In genomic region chr6:33851959-33852358, GRCh38 we compare ENCODE assay signal across 9 cellular contexts. TPM values are rescaled to one million over a fixed set of nuclear protein-coding genes. Genes with fewer than 3 reads are reported as not detected.
DNase-seq lines count a peak whose midpoint lies in the region; ATAC-seq, FAIRE-seq and TF ChIP-seq lines count a peak whose summit lies in the region.
"Had no signal": no experiment of that assay in that cellular context is flagged by ENCODE, and none has a peak within 500 bp of the region (broad histone marks: within the 10 kb centered on the region; RNA-seq: fewer than 3 reads in every experiment).

No MANE protein-coding gene starts in this region.

- no peaks in the 10 kb centered on the region for H3K27me3 ChIP-seq in Loucy (ENCODE audit: insufficient read depth, low read length, poor library complexity, severe bottlenecking)
- no peaks in the 10 kb centered on the region for H3K27me3 ChIP-seq in mammary epithelial cell (ENCODE audit: insufficient read depth, low read length)
- H3K27me3 ChIP-seq in mesenchymal stem cell (ENCODE audit: control insufficient read depth in 1 of 2, insufficient read depth in 1 of 2, low read length in 2 of 2), result peaks cover 19 to 72% of the 10 kb centered on the region in 2 experiments
- H3K27me3 ChIP-seq in dorsolateral prefrontal cortex, result peaks cover 0 to 24% (median 0%) of the 10 kb centered on the region in 45 donors
- no peaks in the 10 kb centered on the region for H3K27me3 ChIP-seq in pancreas

- intact Hi-C loops in mammary epithelial cell (cut with micrococcal nuclease) (loop anchor here (1.0 to 5.0 kb wide), 2 partner anchors 175 to 290 kb away; no protein-coding TSS in a partner anchor), dorsolateral prefrontal cortex (cut with DNase I) (no loop called here), pancreas (cut with DNase I) (no loop called here)

- no TSS peak for BruUV-seq in mammary epithelial cell (replicated peaks; lab: Mats Ljungman, UMichigan)

- H4K8ac ChIP-seq in mesenchymal stem cell (ENCODE audit: low read length), result no peak overlapping the region

- H3K23ac ChIP-seq in mesenchymal stem cell (ENCODE audit: low read length in 2 of 2), result no peak overlapping the region

- H3K4me2 ChIP-seq in Loucy (ENCODE audit: low read depth, low read length, poor library complexity, severe bottlenecking), result no peak overlapping the region
- H3K4me2 ChIP-seq in mammary epithelial cell (ENCODE audit: insufficient read depth, low read depth, low read length), result no peak overlapping the region
- H3K4me2 ChIP-seq in mesenchymal stem cell (ENCODE audit: low read length, poor library complexity, severe bottlenecking), result no peak overlapping the region

- H3K4me1 ChIP-seq in Loucy (ENCODE audit: insufficient read depth, low read length, poor library complexity, severe bottlenecking) (peaks cover 40% of the 10 kb centered on the region), mammary epithelial cell (ENCODE audit: insufficient read depth, low read length) (peaks cover 4% of the 10 kb centered on the region), mesenchymal stem cell (ENCODE audit: control insufficient read depth, insufficient read depth, low read depth, low read length) (peaks cover 41% of the 10 kb centered on the region), pancreas (no peaks in the 10 kb centered on the region)

- H3K9me3 ChIP-seq in Loucy (ENCODE audit: insufficient read depth, low read depth, low read length) (no peaks in the 10 kb centered on the region), mammary epithelial cell (replicated peaks; ENCODE audit: insufficient read depth, low read length) (no peaks in the 10 kb centered on the region), mesenchymal stem cell (ENCODE audit: control insufficient read depth, low read length) (no peaks in the 10 kb centered on the region), pancreas (no peaks in the 10 kb centered on the region)

- DNase-seq in ELR (ENCODE audit: low read depth) (peak; percentile 42), mammary epithelial cell (no peak), mesenchymal stem cell (peak; percentile 33), dorsolateral prefrontal cortex (no peak), pancreas (no peak)
- DNase-seq in activated naive CD4-positive, alpha-beta T cell treated with Interleukin-2 at 50 U/mL for 16 hours, result no peak

- H3K9ac ChIP-seq in Loucy (ENCODE audit: low read depth, low read length, poor library complexity, severe bottlenecking) (no peak overlapping the region), mammary epithelial cell (ENCODE audit: insufficient read depth, low read length) (no peak overlapping the region), mesenchymal stem cell (ENCODE audit: low read length) (no peak overlapping the region)

- peak; percentile 96 for TF ChIP-seq CTCF in Loucy (conservative IDR thresholded peaks at IDR 0.05; ENCODE audit: low read length)
- peak; percentile 50 to 78 for TF ChIP-seq CTCF in mammary epithelial cell (conservative IDR thresholded peaks at IDR 0.05 in 1 of 2, IDR thresholded peaks at IDR 0.05 in 1 of 2; ENCODE audit: extremely low read depth in 1 of 2, insufficient read depth in 1 of 2, low read depth in 1 of 2, low read length in 2 of 2)
- TF ChIP-seq CTCF in dorsolateral prefrontal cortex (IDR thresholded peaks at IDR 0.05 in 54 of 56, conservative IDR thresholded peaks at IDR 0.05 in 2 of 56; ENCODE audit: low read depth in 1 of 56, partially characterized antibody in 56 of 56), result no peak
- no peak for TF ChIP-seq CTCF in pancreas (IDR thresholded peaks at IDR 0.05)

- FAIRE-seq in pancreas (lab: Jason Lieb, UNC), result no peak

- H3K4me3 ChIP-seq in Loucy (ENCODE audit: low read length, poor library complexity, severe bottlenecking), result no peak overlapping the region
- no peak overlapping the region for H3K4me3 ChIP-seq in mammary epithelial cell (replicated peaks in 1 of 3; ENCODE audit: insufficient read depth in 1 of 3, low read depth in 2 of 3, low read length in 3 of 3)
- no peak overlapping the region for H3K4me3 ChIP-seq in mesenchymal stem cell (ENCODE audit: insufficient read depth in 1 of 2, low read depth in 1 of 2, low read length in 2 of 2)
- H3K4me3 ChIP-seq in dorsolateral prefrontal cortex, result no peak overlapping the region
- H3K4me3 ChIP-seq in pancreas, result no peak overlapping the region

- no peaks in the 10 kb centered on the region for H3K79me1 ChIP-seq in mesenchymal stem cell (replicated peaks; ENCODE audit: low read length, poor library complexity, severe bottlenecking)

- no peak overlapping the region for H2AK5ac ChIP-seq in mesenchymal stem cell (ENCODE audit: low read length, severe bottlenecking)

- H3K4ac ChIP-seq in mesenchymal stem cell (ENCODE audit: low read depth in 1 of 2, low read length in 2 of 2), result peak overlapping the region in 1 of 2 experiments; percentile 38

- no peak overlapping the region for H2BK12ac ChIP-seq in mesenchymal stem cell (ENCODE audit: low read length in 2 of 2)

- no peak overlapping the region for H2BK120ac ChIP-seq in mesenchymal stem cell (ENCODE audit: low read depth, low read length)

- in situ Hi-C loops in mammary epithelial cell (cut with MboI; ENCODE audit: low sequenced_read_pairs in 2 of 2), result no loop called here

- H2BK15ac ChIP-seq in mesenchymal stem cell (ENCODE audit: low read depth, poor library complexity, severe bottlenecking), result peak overlapping the region; percentile 20

- H4K20me1 ChIP-seq in Loucy (ENCODE audit: insufficient read depth, low read length, poor library complexity, severe bottlenecking) (no peaks in the 10 kb centered on the region), mammary epithelial cell (ENCODE audit: insufficient read depth, low read length) (no peaks in the 10 kb centered on the region)

- H3K27ac ChIP-seq in mammary epithelial cell (ENCODE audit: insufficient read depth, low read depth, low read length) (no peak overlapping the region), mesenchymal stem cell (ENCODE audit: low read length, poor library complexity, severe bottlenecking) (no peak overlapping the region), dorsolateral prefrontal cortex (no peak overlapping the region), pancreas (no peak overlapping the region)

- no peak for ATAC-seq in HG03442 (IDR thresholded peaks at IDR 0.05; ENCODE audit: unreplicated experiment)
- no peak for ATAC-seq in pancreas

- H3F3A ChIP-seq in Loucy (ENCODE audit: low read depth), result no peaks in the 10 kb centered on the region

- dilution Hi-C loops in mammary epithelial cell (cut with HindIII; ENCODE audit: low sequenced_read_pairs), result loop anchor here (5.0 kb wide), 1 partner anchor 80 kb away; no protein-coding TSS in a partner anchor

- H3K36me3 ChIP-seq in Loucy (ENCODE audit: insufficient read depth, low read length), result no peaks in the 10 kb centered on the region
- no peaks in the 10 kb centered on the region for H3K36me3 ChIP-seq in mammary epithelial cell (ENCODE audit: insufficient read depth, low read length)
- no peaks in the 10 kb centered on the region for H3K36me3 ChIP-seq in mesenchymal stem cell (ENCODE audit: control insufficient read depth in 1 of 2, insufficient read depth in 2 of 2, low read depth in 1 of 2, low read length in 2 of 2)
- H3K36me3 ChIP-seq in pancreas, result no peaks in the 10 kb centered on the region

- WGBS in mammary epithelial cell (ENCODE audit: low coverage, missing lambda C conversion rate), result 10% methylated on average over 2 of the region's 8 CpGs
- WGBS in mesenchymal stem cell, result 29% methylated on average over 8 of the region's 8 CpGs
- 23 to 40% methylated on average over 8 of the region's 8 CpGs for WGBS in pancreas, 2 donors

- CTCF ChIA-PET in mammary epithelial cell (lab: Charles Lee; ENCODE audit: low non-redundant PET), result no interaction called here

- no peak overlapping the region for H2AFZ ChIP-seq in Loucy (ENCODE audit: low read length)
- no peak overlapping the region for H2AFZ ChIP-seq in mammary epithelial cell (ENCODE audit: low read depth, low read length)
- no peak overlapping the region for H2AFZ ChIP-seq in mesenchymal stem cell (ENCODE audit: low read depth, low read length)

- H3K14ac ChIP-seq in mesenchymal stem cell (ENCODE audit: low read length in 2 of 2), result no peak overlapping the region

- no peak overlapping the region for H2BK5ac ChIP-seq in mesenchymal stem cell (ENCODE audit: low read depth, low read length, poor library complexity, severe bottlenecking)

- H3K9me2 ChIP-seq in Loucy (replicated peaks; ENCODE audit: low read depth, low read length), result no peaks in the 10 kb centered on the region

- peak overlapping the region; percentile 3 for H4K91ac ChIP-seq in mesenchymal stem cell (ENCODE audit: low read length)

- H3K18ac ChIP-seq in mesenchymal stem cell (ENCODE audit: low read depth in 1 of 2, low read length in 2 of 2), result peak overlapping the region in 1 of 2 experiments; percentile 28

- H3K79me2 ChIP-seq in Loucy (ENCODE audit: insufficient read depth, low read length), result no peaks in the 10 kb centered on the region
- H3K79me2 ChIP-seq in mammary epithelial cell (ENCODE audit: insufficient read depth, low read length), result no peaks in the 10 kb centered on the region

RNA-seq across cellular contexts. Expression of gene MLN, which starts 48.2 kb away (rescaled TPM):
- total RNA-seq in mammary epithelial cell (not detected), dorsolateral prefrontal cortex (not detected), pancreas (not detected)
- polyA plus RNA-seq in mammary epithelial cell (not detected), pancreas (not detected)
- not detected for polyA minus RNA-seq in mammary epithelial cell
- polyA plus RNA-seq in mesenchymal stem cell (2013, experiment 1 of 2), result not detected
- not detected for polyA plus RNA-seq in mesenchymal stem cell (2013, experiment 2 of 2)
- total RNA-seq: myocyte had no signal

Comparison
In these comparisons a context has a peak if more than half of its experiments do, and no peak if none do; other contexts are left out.
1. DNase-seq: peak in ELR (single experiment) and mesenchymal stem cell (single experiment); none in mammary epithelial cell (single experiment), dorsolateral prefrontal cortex (0 of 10), pancreas (0 of 6) and activated naive CD4-positive, alpha-beta T cell treated with Interleukin-2 at 50 U/mL for 16 hours (single experiment).
2. CTCF ChIP-seq: peak in Loucy (single experiment) and mammary epithelial cell (2 of 2); none in dorsolateral prefrontal cortex (0 of 56) and pancreas (0 of 4).